ENCODE assay signal across 6 cellular contexts in the genomic region with DNA sequence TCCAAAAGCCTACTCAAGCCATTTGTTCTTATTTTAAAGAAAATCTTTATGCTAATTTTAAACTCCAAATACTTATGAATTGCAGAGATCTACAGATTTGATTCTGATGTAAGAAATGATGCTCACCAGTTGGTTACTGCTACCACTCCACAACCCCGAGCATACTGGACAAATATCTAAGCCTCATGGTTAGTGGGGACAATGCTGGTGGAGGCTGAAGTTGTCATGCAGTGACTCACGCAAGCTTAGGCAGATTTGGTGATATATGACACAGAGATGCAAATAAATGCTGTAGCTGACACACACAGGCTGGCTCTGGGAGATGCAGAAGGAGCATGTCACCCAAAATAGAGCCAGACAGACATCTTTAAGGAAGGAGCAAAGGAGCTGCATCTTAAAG. TPM values are rescaled to one million over a fixed set of nuclear protein-coding genes. Genes with fewer than 3 reads are reported as not detected.
"Had no signal": no experiment of that assay in that cellular context is flagged by ENCODE, and none has a peak within 500 bp of the region (broad histone marks: within the 10 kb centered on the region; RNA-seq: fewer than 3 reads in every experiment).

No MANE protein-coding gene starts in this region.

RNA-seq across cellular contexts. Expression of a gene that starts 35.3 kb away (rescaled TPM):
- total RNA-seq: HepG2, HT-29, HT1080, IMR-90, K562 had no signal
- polyA plus RNA-seq: HepG2, IgD-negative memory B cell, IMR-90, K562 had no signal
